In genomic region chr20:37598101-37598530, GRCh38 we compare ENCODE assay signal across 15 cellular contexts.
DNase-seq lines count a peak whose midpoint lies in the region; ATAC-seq, FAIRE-seq and TF ChIP-seq lines count a peak whose summit lies in the region.
"Had no signal": no experiment of that assay in that cellular context is flagged by ENCODE, and none has a peak within 500 bp of the region (broad histone marks: within the 10 kb centered on the region; RNA-seq: fewer than 3 reads in every experiment).

No MANE protein-coding gene starts in this region.

- no peaks in the 10 kb centered on the region for H3K9me3 Mint-ChIP-seq in MCF 10A (ENCODE audit: unreplicated experiment)

- H3K36me3 Mint-ChIP-seq in MCF 10A (ENCODE audit: insufficient read depth, unreplicated experiment), result no peaks in the 10 kb centered on the region

- no peak overlapping the region for H3K4me3 ChIP-seq in HepG2 (replicated peaks in 1 of 3; ENCODE audit: insufficient read depth in 1 of 3, low read depth in 2 of 3, low read length in 3 of 3)
- H3K4me3 ChIP-seq: colonic mucosa, right atrium auricular region had no signal

- 3% methylated on average over 22 of the region's 24 CpGs for WGBS in HepG2 (ENCODE audit: low lambda C conversion rate)

- no peaks in the 10 kb centered on the region for H3K4me1 ChIP-seq in HepG2 (ENCODE audit: insufficient read depth, low read length)
- H3K4me1 ChIP-seq: colonic mucosa had no signal

- TF ChIP-seq CTCF in HepG2 (CRISPR knock-in tag; IDR thresholded peaks at IDR 0.05), result no peak
- no peak for TF ChIP-seq CTCF in MCF 10A (IDR thresholded peaks at IDR 0.05; ENCODE audit: unreplicated experiment)

- TF ChIP-seq EP300 in HepG2 (IDR thresholded peaks at IDR 0.05; ENCODE audit: low read depth in 2 of 2, low read length in 2 of 2), result no peak
- no peak for TF ChIP-seq EP300 in HepG2 (CRISPR knock-in tag; IDR thresholded peaks at IDR 0.05; ENCODE audit: borderline replicate concordance)

- POLR2A ChIA-PET in HepG2 (lab: Yijun Ruan, JAX), result no interaction called here
- POLR2A ChIA-PET in MCF 10A (lab: Yijun Ruan, JAX), result interaction anchor here (1.6 kb wide), 1 partner anchor 13 kb away, joined by 4 read pairs; no protein-coding TSS in a partner anchor

- peaks cover 42% of the 10 kb centered on the region for H3K27me3 Mint-ChIP-seq in MCF 10A (ENCODE audit: insufficient read depth, unreplicated experiment)

- TF ChIP-seq POLR2A in HepG2 (IDR thresholded peaks at IDR 0.05; ENCODE audit: insufficient read depth in 1 of 2, low read depth in 2 of 2, low read length in 2 of 2), result no peak

- BruUV-seq in HepG2 (replicated peaks; lab: Mats Ljungman, UMichigan), result no TSS peak
- no TSS peak for BruUV-seq in MCF 10A (replicated peaks; lab: Mats Ljungman, UMichigan)

- CTCF ChIA-PET in HepG2 (lab: Yijun Ruan, JAX; ENCODE audit: low intra/inter-chr PET ratio, low total read pairs) (no interaction called here), MCF 10A (lab: Yijun Ruan, JAX) (interaction anchor here (0.6 to 2.7 kb wide), 2 partner anchors 33 to 331 kb away, joined by 3 to 9 read pairs; no protein-coding TSS in a partner anchor)

- no peaks in the 10 kb centered on the region for H3K36me3 ChIP-seq in HepG2 (replicated peaks in 1 of 2; ENCODE audit: control insufficient read depth in 1 of 2, insufficient read depth in 2 of 2, low read length in 2 of 2)
- H3K36me3 ChIP-seq: colonic mucosa, right atrium auricular region had no signal

- peaks cover 2 to 43% of the 10 kb centered on the region in 2 experiments; a peak in 4 of 5 replicates for H3K27me3 ChIP-seq in HepG2 (ENCODE audit: control insufficient read depth in 1 of 2, insufficient read depth in 2 of 2, low read length in 2 of 2)
- H3K27me3 ChIP-seq: colonic mucosa had no signal

- H3K9ac ChIP-seq in HepG2 (ENCODE audit: insufficient read depth, low read depth, low read length), result no peak overlapping the region

- ATAC-seq in HepG2 (peak; percentile 27; the same call in 1 of the 3 replicates), HG03378 (IDR thresholded peaks at IDR 0.05; ENCODE audit: unreplicated experiment) (no peak), HG03159 (IDR thresholded peaks at IDR 0.05; ENCODE audit: unreplicated experiment) (no peak)

- H3K4me3 Mint-ChIP-seq in MCF 10A (ENCODE audit: unreplicated experiment), result no peak overlapping the region

- H3K27ac Mint-ChIP-seq in MCF 10A (ENCODE audit: low read depth, unreplicated experiment), result no peak overlapping the region

- TF ChIP-seq RAD21 in HepG2 (CRISPR knock-in tag; IDR thresholded peaks at IDR 0.05), result no peak

- in situ Hi-C loops in HepG2 (cut with HindIII; ENCODE audit: extremely low pct_ligation_motif_present, low pct_unique_long_range_greater_than_20kb), result no loop called here

- no peak overlapping the region for H2AFZ ChIP-seq in HepG2 (ENCODE audit: low read length)

- H3K9me3 ChIP-seq in HepG2 (ENCODE audit: low read length), result no peaks in the 10 kb centered on the region
- H3K9me3 ChIP-seq: colonic mucosa, right atrium auricular region had no signal

- no peaks in the 10 kb centered on the region for H3K79me2 ChIP-seq in HepG2 (ENCODE audit: insufficient read depth, low read length)

- DNase-seq in DMS 273 (lab: John Stamatoyannopoulos, UW; ENCODE audit: unreplicated experiment) (peak; percentile 87), NCI-H1417 treated with DMSO at 0.1 percent for 48 hours (lab: John Stamatoyannopoulos, UW) (peak; percentile 77), SK-N-DZ (ENCODE audit: low spot score) (peak; percentile 97), HepG2 (ENCODE audit: low spot score) (no peak), NOMO-1 treated with dmso at 0.1 percent for 144 hours (lab: John Stamatoyannopoulos, UW; ENCODE audit: unreplicated experiment) (no peak), MCF 10A (ENCODE audit: unreplicated experiment) (no peak)
- DNase-seq: activated CD4-positive, CD25-positive, alpha-beta regulatory T cell; activated T-cell treated with anti-CD3 and anti-CD28 coated beads for 4 hours; colonic mucosa; stimulated activated CD4-positive, alpha-beta T cell treated with anti-CD3 and anti-CD28 coated beads, Interleukin-4, amount 100 ng/mL, for 24 hours; stimulated activated naive CD4-positive, alpha-beta T cell treated with Interleukin-2 at 50 U/mL for 16 hours had no signal

- intact Hi-C loops in HepG2 (cut with micrococcal nuclease; ENCODE audit: unreplicated experiment), result no loop called here
- intact Hi-C loops in MCF 10A (cut with micrococcal nuclease), result no loop called here

- no peaks in the 10 kb centered on the region for H4K20me1 ChIP-seq in HepG2 (ENCODE audit: insufficient read depth, low read length)

- no peak overlapping the region for H3K27ac ChIP-seq in HepG2 (ENCODE audit: extremely low read length, insufficient read depth, low read length)
- H3K27ac ChIP-seq: colonic mucosa, right atrium auricular region had no signal

- no peak overlapping the region for H3K4me2 ChIP-seq in HepG2 (ENCODE audit: low read depth, low read length)

- no peaks in the 10 kb centered on the region for H3K4me1 Mint-ChIP-seq in MCF 10A (ENCODE audit: insufficient read depth, unreplicated experiment)

- FAIRE-seq in HepG2 (lab: Jason Lieb, UNC), result no peak
- FAIRE-seq: islet of Langerhans had no signal

TF ChIP-seq in HepG2, 621 proteins besides CTCF, POLR2A, EP300 and RAD21:
- no peak for TF ChIP-seq RBM39 (IDR thresholded peaks at IDR 0.05; ENCODE audit: low read depth, low read length, poor library complexity, severe bottlenecking)
- 0 out of 2 replicates have a peak, but pooled peaks have one; percentile 14 for TF ChIP-seq ZNF768 (CRISPR knock-in tag; IDR thresholded peaks at IDR 0.05)
- peak; percentile 70 for TF ChIP-seq HNRNPK (IDR thresholded peaks at IDR 0.05; ENCODE audit: low read depth, low read length, poor library complexity, severe bottlenecking)

Comparison
In these comparisons a context has a peak if more than half of its experiments do, and no peak if none do; other contexts are left out.
1. DNase-seq: peak in DMS 273 (single experiment), NCI-H1417 treated with DMSO at 0.1 percent for 48 hours (single experiment) and SK-N-DZ (single experiment); none in HepG2 (single experiment), NOMO-1 treated with dmso at 0.1 percent for 144 hours (single experiment) and MCF 10A (single experiment).